Comparison of ENCODE assay signal across 9 cellular contexts in the genomic region with DNA sequence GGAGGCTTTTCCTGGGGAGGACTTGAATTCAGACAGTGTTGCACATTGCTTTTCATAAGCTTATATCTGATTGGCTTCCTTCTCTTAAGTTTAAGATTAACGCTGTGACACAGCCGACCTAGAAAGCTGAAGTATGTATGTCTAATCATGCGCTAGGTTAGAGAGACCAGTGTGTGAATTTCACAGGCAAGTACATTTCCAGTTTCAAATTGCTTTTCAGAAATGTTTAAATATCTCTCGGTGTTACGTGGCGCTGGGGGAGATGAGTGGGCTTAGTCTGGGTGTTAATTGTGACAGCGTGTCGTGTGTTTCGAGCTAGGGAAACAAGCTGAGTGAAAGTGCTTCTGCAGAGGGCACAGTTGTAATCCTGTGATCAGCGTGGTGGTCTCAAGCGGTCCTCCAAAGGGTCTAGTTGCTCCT.
DNase-seq lines count a peak whose midpoint lies in the region; TF ChIP-seq lines count a peak whose summit lies in the region.
"Had no signal": no experiment of that assay in that cellular context is flagged by ENCODE, and none has a peak within 500 bp of the region (broad histone marks: within the 10 kb centered on the region; RNA-seq: fewer than 3 reads in every experiment).

No MANE protein-coding gene starts in this region.

- no peaks in the 10 kb centered on the region for H3K27me3 ChIP-seq in mucosa of stomach (ENCODE audit: control insufficient read depth, insufficient read depth, low read length)

- H3K27ac ChIP-seq in cingulate gyrus (ENCODE audit: low read depth, low read length): peak overlapping the region; percentile 94

- peaks cover 16% of the 10 kb centered on the region for H3K36me3 Mint-ChIP-seq in type B pancreatic cell

- peak overlapping the region; percentile 57 for H3K9ac ChIP-seq in mucosa of stomach (ENCODE audit: low read length)

- no peaks in the 10 kb centered on the region for H3K4me1 ChIP-seq in mucosa of stomach (ENCODE audit: control insufficient read depth, insufficient read depth, low read length)

- peak overlapping the region; percentile 6 for H3K4me3 ChIP-seq in mucosa of stomach (ENCODE audit: low read length)

- H3K36me3 ChIP-seq in mucosa of stomach (ENCODE audit: control insufficient read depth, insufficient read depth, low read length): no peaks in the 10 kb centered on the region

- no peaks in the 10 kb centered on the region for H3K9me3 ChIP-seq in mucosa of stomach (ENCODE audit: control insufficient read depth, low read length)

- peaks cover 40% of the 10 kb centered on the region for H3K4me1 Mint-ChIP-seq in type B pancreatic cell (ENCODE audit: unreplicated experiment)

- peak overlapping the region; percentile 56 for H3K27ac Mint-ChIP-seq in type B pancreatic cell

- H3K9me3 Mint-ChIP-seq in type B pancreatic cell: no peaks in the 10 kb centered on the region

- no peaks in the 10 kb centered on the region for H3K27me3 Mint-ChIP-seq in type B pancreatic cell

- no peak for TF ChIP-seq CTCF in type B pancreatic cell (conservative IDR thresholded peaks at IDR 0.05)

- peak overlapping the region; percentile 85 for H3K4me3 Mint-ChIP-seq in type B pancreatic cell

- DNase-seq in NCI-H524 treated with DMSO at 0.1 percent for 48 hours (lab: John Stamatoyannopoulos, UW) (peak; percentile 75), NCI-H524 (lab: John Stamatoyannopoulos, UW) (no peak), type B pancreatic cell (ENCODE audit: extremely low spot score, unreplicated experiment) (no peak), AG20443 (ENCODE audit: low spot score) (no peak), NCI-H128 (lab: John Stamatoyannopoulos, UW; ENCODE audit: unreplicated experiment) (no peak)
- no peak for DNase-seq in activated CD4-positive, CD25-positive, alpha-beta regulatory T cell treated with anti-CD3 and anti-CD28 coated beads, Interleukin-2, amount 50 U/mL, for 72 hours
- DNase-seq: NCI-H526 treated with DMSO at 0.1 percent for 48 hours had no signal
